ENCODE assay signal across 14 cellular contexts in the genomic region with DNA sequence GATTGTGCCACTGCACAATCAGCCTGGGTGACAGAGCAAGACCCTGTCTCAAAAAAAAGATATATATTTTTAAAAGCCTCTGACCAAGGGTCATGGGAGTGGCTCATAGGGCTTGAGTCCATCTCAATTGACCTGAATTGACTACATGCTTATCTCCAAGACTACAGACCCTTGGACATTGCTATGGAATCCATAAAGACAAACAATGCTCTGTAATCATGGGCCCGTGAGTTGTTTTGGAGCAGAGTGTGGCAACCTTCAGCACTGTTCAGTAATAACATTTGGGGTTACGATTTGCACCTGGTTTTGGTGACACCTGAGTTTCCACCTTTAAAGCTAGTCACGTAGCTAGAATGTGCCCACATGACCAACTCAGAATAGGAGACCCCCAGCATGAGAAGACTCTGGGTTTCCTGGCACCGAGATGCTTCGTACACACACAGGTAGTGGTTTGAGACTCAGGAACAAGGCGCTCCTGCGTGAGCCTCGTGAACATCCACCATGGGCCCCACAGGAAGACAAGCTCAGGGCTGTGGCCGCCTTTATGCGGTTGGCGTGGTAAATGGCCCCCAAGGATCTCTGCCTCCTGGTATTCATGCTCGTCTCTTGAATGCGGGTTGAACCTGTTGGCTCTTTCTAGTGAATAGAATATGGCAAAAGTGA. TPM values are rescaled to one million over a fixed set of nuclear protein-coding genes. Genes with fewer than 3 reads are reported as not detected.
DNase-seq lines count a peak whose midpoint lies in the region; ATAC-seq and TF ChIP-seq lines count a peak whose summit lies in the region.
"Had no signal": no experiment of that assay in that cellular context is flagged by ENCODE, and none has a peak within 500 bp of the region (broad histone marks: within the 10 kb centered on the region; RNA-seq: fewer than 3 reads in every experiment).

No MANE protein-coding gene starts in this region.

- no peak overlapping the region for H2AFZ ChIP-seq in MM.1S (ENCODE audit: low read length)

- H3K4me3 Mint-ChIP-seq in activated T-cell treated with anti-CD3 and anti-CD28 coated beads, Interleukin-2, amount 50 U/mL, for 24 hours, result no peak overlapping the region
- peak overlapping the region; percentile 64 for H3K4me3 Mint-ChIP-seq in T-helper 2 cell treated with Interferon-gamma antibody and Interleukin-4, amounts not matched to agents 5 μg/mL and 100 μg/mL, for 36 hours
- peak overlapping the region; percentile 91 for H3K4me3 Mint-ChIP-seq in activated naive CD8-positive, alpha-beta T cell treated with anti-CD3 and anti-CD28 coated beads, Interleukin-2, amount 10 ng/mL, durations not matched to agents 7 days and 5 days
- H3K4me3 Mint-ChIP-seq: memory B cell had no signal

- H3K27ac Mint-ChIP-seq in activated T-cell treated with anti-CD3 and anti-CD28 coated beads, Interleukin-2, amount 50 U/mL, for 24 hours, result peak overlapping the region; percentile 32
- peak overlapping the region; percentile 85 for H3K27ac Mint-ChIP-seq in T-helper 2 cell treated with Interferon-gamma antibody and Interleukin-4, amounts not matched to agents 5 μg/mL and 100 μg/mL, for 36 hours
- H3K27ac Mint-ChIP-seq in activated naive CD8-positive, alpha-beta T cell treated with anti-CD3 and anti-CD28 coated beads, Interleukin-2, amount 10 ng/mL, durations not matched to agents 7 days and 5 days, result peak overlapping the region; percentile 99
- H3K27ac Mint-ChIP-seq: memory B cell had no signal

- 0 out of 2 replicates have a peak, but pooled peaks cover 3% of the 10 kb centered on the region for H3K4me1 ChIP-seq in MM.1S (ENCODE audit: low read length)

- H3K9ac ChIP-seq in MM.1S (ENCODE audit: low read length), result no peak overlapping the region
- H3K9ac ChIP-seq: KMS-11 had no signal

- peak; percentile 50 for DNase-seq in activated T-cell treated with anti-CD3 and anti-CD28 coated beads, Interleukin-2, amount 50 U/mL, for 24 hours
- DNase-seq in activated T-cell treated with anti-CD3 and anti-CD28 coated beads for 4 hours (no peak), retina (no peak), NCI-H524 (lab: John Stamatoyannopoulos, UW) (no peak), MM.1S (no peak)
- no peak for DNase-seq in T-helper 2 cell treated with Interferon-gamma antibody and Interleukin-4, amounts not matched to agents 5 μg/mL and 100 μg/mL, for 36 hours (ENCODE audit: low spot score)
- peak; percentile 80 for DNase-seq in activated naive CD8-positive, alpha-beta T cell treated with anti-CD3 and anti-CD28 coated beads, Interleukin-2, amount 10 ng/mL, durations not matched to agents 7 days and 5 days
- DNase-seq in stimulated activated naive CD4-positive, alpha-beta T cell (lab: John Stamatoyannopoulos, UW), result peak; percentile 42 to 73 (median 58)
- DNase-seq: brain microvascular endothelial cell, NCI-H1694, NCI-H524 treated with DMSO at 0.1 percent for 48 hours, occipital lobe had no signal

- no peaks in the 10 kb centered on the region for H3K9me2 ChIP-seq in MM.1S (replicated peaks; ENCODE audit: insufficient read depth, low read length)

- H4K20me1 ChIP-seq in MM.1S (ENCODE audit: insufficient read depth, low read length), result no peaks in the 10 kb centered on the region

- H3K4me1 Mint-ChIP-seq in activated T-cell treated with anti-CD3 and anti-CD28 coated beads, Interleukin-2, amount 50 U/mL, for 24 hours (ENCODE audit: low read depth), result peaks cover 56% of the 10 kb centered on the region
- peaks cover 58% of the 10 kb centered on the region for H3K4me1 Mint-ChIP-seq in T-helper 2 cell treated with Interferon-gamma antibody and Interleukin-4, amounts not matched to agents 5 μg/mL and 100 μg/mL, for 36 hours (ENCODE audit: low read depth)
- H3K4me1 Mint-ChIP-seq in activated naive CD8-positive, alpha-beta T cell treated with anti-CD3 and anti-CD28 coated beads, Interleukin-2, amount 10 ng/mL, durations not matched to agents 7 days and 5 days, result peaks cover 60% of the 10 kb centered on the region

- peaks cover 2% of the 10 kb centered on the region for H3K9me3 Mint-ChIP-seq in activated T-cell treated with anti-CD3 and anti-CD28 coated beads, Interleukin-2, amount 50 U/mL, for 24 hours
- peaks cover 4% of the 10 kb centered on the region for H3K9me3 Mint-ChIP-seq in T-helper 2 cell treated with Interferon-gamma antibody and Interleukin-4, amounts not matched to agents 5 μg/mL and 100 μg/mL, for 36 hours
- H3K9me3 Mint-ChIP-seq in activated naive CD8-positive, alpha-beta T cell treated with anti-CD3 and anti-CD28 coated beads, Interleukin-2, amount 10 ng/mL, durations not matched to agents 7 days and 5 days, result no peaks in the 10 kb centered on the region
- H3K9me3 Mint-ChIP-seq: memory B cell had no signal

- H3F3A ChIP-seq in MM.1S (ENCODE audit: insufficient read depth, low read length), result no peaks in the 10 kb centered on the region; the same call in 1 of the 2 replicates

- H3K9me3 ChIP-seq in MM.1S (replicated peaks; ENCODE audit: insufficient read depth, low read length), result no peaks in the 10 kb centered on the region

- POLR2A ChIA-PET in activated naive CD8-positive, alpha-beta T cell treated with anti-CD3 and anti-CD28 coated beads, Interleukin-2, amount 10 ng/mL, durations not matched to agents 7 days and 5 days (lab: Charles Lee), result interaction anchor here (0.6 to 4.1 kb wide), 4 partner anchors 22 to 146 kb away, joined by 3 to 41 read pairs (median 4); no protein-coding TSS in a partner anchor

- H3K4me3 ChIP-seq in MM.1S (ENCODE audit: low read length), result no peak overlapping the region

- ATAC-seq in activated naive CD8-positive, alpha-beta T cell treated with anti-CD3 and anti-CD28 coated beads, Interleukin-2, amount 10 ng/mL, durations not matched to agents 7 days and 5 days (ENCODE audit: low read depth), result peak; percentile 24

- H3K4me2 ChIP-seq in MM.1S (ENCODE audit: low read depth, low read length), result no peak overlapping the region
- H3K4me2 ChIP-seq: KMS-11 had no signal

- H3K27me3 Mint-ChIP-seq in activated T-cell treated with anti-CD3 and anti-CD28 coated beads, Interleukin-2, amount 50 U/mL, for 24 hours, result no peaks in the 10 kb centered on the region
- no peaks in the 10 kb centered on the region for H3K27me3 Mint-ChIP-seq in T-helper 2 cell treated with Interferon-gamma antibody and Interleukin-4, amounts not matched to agents 5 μg/mL and 100 μg/mL, for 36 hours (ENCODE audit: low read depth)
- H3K27me3 Mint-ChIP-seq in activated naive CD8-positive, alpha-beta T cell treated with anti-CD3 and anti-CD28 coated beads, Interleukin-2, amount 10 ng/mL, durations not matched to agents 7 days and 5 days, result peaks cover 2% of the 10 kb centered on the region

- no peaks in the 10 kb centered on the region for H3K36me3 ChIP-seq in MM.1S (replicated peaks; ENCODE audit: insufficient read depth, low read length)
- H3K36me3 ChIP-seq: brain microvascular endothelial cell had no signal

- H3K27ac ChIP-seq in MM.1S (ENCODE audit: low read length), result no peak overlapping the region
- H3K27ac ChIP-seq: brain microvascular endothelial cell, KMS-11 had no signal

- H3K27me3 ChIP-seq in MM.1S (replicated peaks; ENCODE audit: insufficient read depth, low read length), result peaks cover 91% of the 10 kb centered on the region
- H3K27me3 ChIP-seq: brain microvascular endothelial cell had no signal

- no peak for TF ChIP-seq CTCF in MM.1S (IDR thresholded peaks at IDR 0.05; ENCODE audit: low read length)

- H3K36me3 Mint-ChIP-seq in activated T-cell treated with anti-CD3 and anti-CD28 coated beads, Interleukin-2, amount 50 U/mL, for 24 hours (ENCODE audit: low read depth), result peaks cover 10% of the 10 kb centered on the region
- peaks cover 9% of the 10 kb centered on the region for H3K36me3 Mint-ChIP-seq in T-helper 2 cell treated with Interferon-gamma antibody and Interleukin-4, amounts not matched to agents 5 μg/mL and 100 μg/mL, for 36 hours (ENCODE audit: low read depth)
- H3K36me3 Mint-ChIP-seq in activated naive CD8-positive, alpha-beta T cell treated with anti-CD3 and anti-CD28 coated beads, Interleukin-2, amount 10 ng/mL, durations not matched to agents 7 days and 5 days, result peaks cover 13% of the 10 kb centered on the region

- H3K79me2 ChIP-seq in MM.1S (ENCODE audit: low read length), result no peaks in the 10 kb centered on the region

RNA-seq across cellular contexts. Expression of a gene that starts 26.5 kb away (rescaled TPM):
- 100 to 1,000 TPM; 116 to 124 TPM for total RNA-seq in activated naive CD8-positive, alpha-beta T cell treated with anti-CD3 and anti-CD28 coated beads, Interleukin-2, amount 10 ng/mL, durations not matched to agents 7 days and 5 days

Comparison
In these comparisons a context has a peak if more than half of its experiments do, and no peak if none do; other contexts are left out.
1. DNase-seq: peak in activated T-cell treated with anti-CD3 and anti-CD28 coated beads, Interleukin-2, amount 50 U/mL, for 24 hours (single experiment), activated naive CD8-positive, alpha-beta T cell treated with anti-CD3 and anti-CD28 coated beads, Interleukin-2, amount 10 ng/mL, durations not matched to agents 7 days and 5 days (single experiment) and stimulated activated naive CD4-positive, alpha-beta T cell (6 of 6); none in activated T-cell treated with anti-CD3 and anti-CD28 coated beads for 4 hours (single experiment), T-helper 2 cell treated with Interferon-gamma antibody and Interleukin-4, amounts not matched to agents 5 μg/mL and 100 μg/mL, for 36 hours (single experiment), retina (single experiment), NCI-H524 (0 of 2) and MM.1S (single experiment).
2. H3K27ac Mint-ChIP-seq: peak in every context shown above with its lines; median percentile 99 in activated naive CD8-positive, alpha-beta T cell treated with anti-CD3 and anti-CD28 coated beads, Interleukin-2, amount 10 ng/mL, durations not matched to agents 7 days and 5 days; 85 in T-helper 2 cell treated with Interferon-gamma antibody and Interleukin-4, amounts not matched to agents 5 μg/mL and 100 μg/mL, for 36 hours; 32 in activated T-cell treated with anti-CD3 and anti-CD28 coated beads, Interleukin-2, amount 50 U/mL, for 24 hours.